18 cellular contexts compared by ENCODE assay signal in genomic region chr13:49551245-49551644, GRCh38.
"Had no signal": no experiment of that assay in that cellular context is flagged by ENCODE, and none has a peak within 500 bp of the region (broad histone marks: within the 10 kb centered on the region; RNA-seq: fewer than 3 reads in every experiment).

No MANE protein-coding gene starts in this region.

- ATAC-seq: activated T-cell treated with anti-CD3 and anti-CD28 coated beads, Interleukin-2, amount 50 U/mL, for 4 hours; esophagus mucosa; gastrocnemius medialis; mucosa of descending colon had no signal

- H3K4me1 ChIP-seq: gastrocnemius medialis, pancreas, right lobe of liver, testis had no signal

- H3K9me3 ChIP-seq: gastrocnemius medialis, mucosa of descending colon, pancreas, right lobe of liver, testis had no signal

- DNase-seq: activated CD4-positive, alpha-beta T cell treated with anti-CD3 and anti-CD28 coated beads, Interleukin-2, amount 10 ng/mL, durations not matched to agents 24 days and 14 days; activated CD8-positive, alpha-beta memory T cell treated with anti-CD3 and anti-CD28 coated beads, Interleukin-2, amount 50 U/mL, for 4 hours; activated effector memory CD4-positive, alpha-beta T cell treated with Interleukin-2 at 50 U/mL for 16 hours; activated naive CD4-positive, alpha-beta T cell treated with anti-CD3 and anti-CD28 coated beads, Interleukin-2, amount 10 ng/mL, durations not matched to agents 7 days and 5 days; activated T-cell treated with anti-CD3 and anti-CD28 coated beads, Interleukin-2, amount 50 U/mL, for 4 hours; cerebellar nuclear complex; effector CD8-positive, alpha-beta T cell; gastrocnemius medialis; head of caudate nucleus; kidney; mucosa of descending colon; naive B cell; pancreas; right lobe of liver; stimulated activated CD4-positive, alpha-beta T cell treated with anti-CD3 and anti-CD28 coated beads, Interleukin-4, amount 100 ng/mL, for 1 hour; testis had no signal

- H3K4me2 ChIP-seq: smooth muscle cell had no signal

- H3K4me3 ChIP-seq: gastrocnemius medialis, mucosa of descending colon, pancreas, right lobe of liver, smooth muscle cell, testis had no signal

- H3K27ac ChIP-seq: gastrocnemius medialis, pancreas, right lobe of liver, testis had no signal

- H3K27me3 ChIP-seq: gastrocnemius medialis, pancreas, right lobe of liver, testis had no signal
